9 cellular contexts compared by ENCODE assay signal in genomic region chr6:119346914-119347313, GRCh38. TPM values are rescaled to one million over a fixed set of nuclear protein-coding genes. Genes with fewer than 3 reads are reported as not detected.
DNase-seq lines count a peak whose midpoint lies in the region; ATAC-seq, FAIRE-seq and TF ChIP-seq lines count a peak whose summit lies in the region.
"Had no signal": no experiment of that assay in that cellular context is flagged by ENCODE, and none has a peak within 500 bp of the region (broad histone marks: within the 10 kb centered on the region; RNA-seq: fewer than 3 reads in every experiment).

No MANE protein-coding gene starts in this region.

- H3K9ac ChIP-seq in GM23248, result peak overlapping the region; percentile 91; the same call in 1 of the 2 replicates

- H3K4me1 Mint-ChIP-seq in WTC11, result peaks cover 32% of the 10 kb centered on the region
- H3K4me1 Mint-ChIP-seq in HFFc6 (ENCODE audit: low read depth), result peaks cover 13% of the 10 kb centered on the region

- CTCF ChIA-PET in WTC11 (lab: Charles Lee), result interaction anchor here (2.3 kb wide), 1 partner anchor 13 kb away, joined by 8 read pairs; no protein-coding TSS in a partner anchor

- H3K36me3 Mint-ChIP-seq in WTC11 (no peaks in the 10 kb centered on the region), HFFc6 (ENCODE audit: low read depth) (no peaks in the 10 kb centered on the region)

- no peak for ATAC-seq in WTC11
- ATAC-seq in right cardiac atrium, result no peak
- ATAC-seq in GM18520 (IDR thresholded peaks at IDR 0.05; ENCODE audit: unreplicated experiment), result no peak

- no peaks in the 10 kb centered on the region for H3K9me2 ChIP-seq in GM23248 (ENCODE audit: insufficient read depth)

- peak overlapping the region; percentile 93 for H2AFZ ChIP-seq in GM23248

- H3K4me3 Mint-ChIP-seq in WTC11 (peak overlapping the region; percentile 83), HFFc6 (no peak overlapping the region)

- H3K79me2 ChIP-seq in GM23248 (ENCODE audit: insufficient read depth), result peaks cover 6% of the 10 kb centered on the region; the same call in 1 of the 2 replicates

- no peak for TF ChIP-seq CTCF in WTC11 (IDR thresholded peaks at IDR 0.05)
- TF ChIP-seq CTCF in HFFc6 (IDR thresholded peaks at IDR 0.05), result no peak

- H3K36me3 ChIP-seq in GM23248 (ENCODE audit: low read depth), result no peaks in the 10 kb centered on the region
- peaks cover 0 to 2% of the 10 kb centered on the region in 2 donors for H3K36me3 ChIP-seq in small intestine (ENCODE audit: control insufficient read depth in 2 of 2, insufficient read depth in 2 of 2, low read length in 2 of 2)

- no peaks in the 10 kb centered on the region for H4K20me1 ChIP-seq in GM23248 (ENCODE audit: insufficient read depth)

- H3K27me3 Mint-ChIP-seq in WTC11 (ENCODE audit: low read depth) (peaks cover 36% of the 10 kb centered on the region), HFFc6 (ENCODE audit: insufficient read depth) (peaks cover 19% of the 10 kb centered on the region)

- H3K4me3 ChIP-seq in GM23248 (peak overlapping the region; percentile 85), right cardiac atrium (ENCODE audit: low read length) (peak overlapping the region; percentile 81), small intestine (ENCODE audit: low read depth in 1 of 2, low read length in 2 of 2) (peak overlapping the region in 1 of 2 donors; percentile 75)
- H3K4me3 ChIP-seq: SK-N-MC had no signal

- DNase-seq in GM23248 (peak; percentile 40), WTC11 (ENCODE audit: low spot score) (no peak), right cardiac atrium (no peak), small intestine (peak; percentile 35), cerebellum (ENCODE audit: low spot score) (no peak), HFFc6 (no peak)

- 0 to 4% methylated on average over 1 of the region's 1 CpG for WGBS in GM23248 (ENCODE audit: low coverage in 1 of 2, low lambda C conversion rate in 2 of 2, missing lambda C conversion rate in 2 of 2), 2 experiments
- 15% methylated on average over 1 of the region's 1 CpG for WGBS in right cardiac atrium
- WGBS in small intestine, 3 donors, result 10 to 29% (median 24%) methylated on average over 1 of the region's 1 CpG

- POLR2A ChIA-PET in WTC11 (lab: Charles Lee), result interaction anchor here (1.0 kb wide), 1 partner anchor 196 kb away, joined by 7 read pairs; no protein-coding TSS in a partner anchor

- H3K4me1 ChIP-seq in GM23248 (ENCODE audit: insufficient read depth) (peaks cover 18% of the 10 kb centered on the region), right cardiac atrium (ENCODE audit: control insufficient read depth, insufficient read depth, low read length) (no peaks in the 10 kb centered on the region), small intestine (ENCODE audit: control insufficient read depth in 2 of 2, insufficient read depth in 1 of 2, low read depth in 1 of 2, low read length in 1 of 2) (peaks cover 2 to 6% of the 10 kb centered on the region in 2 donors)

- intact Hi-C loops in right cardiac atrium (cut with DNase I), result no loop called here

- H3K27me3 ChIP-seq in GM23248 (replicated peaks; ENCODE audit: insufficient read depth), result no peaks in the 10 kb centered on the region
- no peaks in the 10 kb centered on the region for H3K27me3 ChIP-seq in right cardiac atrium (ENCODE audit: control insufficient read depth, insufficient read depth)
- H3K27me3 ChIP-seq in small intestine (ENCODE audit: control insufficient read depth in 2 of 2, insufficient read depth in 2 of 2, low read length in 2 of 2), result no peaks in the 10 kb centered on the region

- no peaks in the 10 kb centered on the region for H3K9me3 Mint-ChIP-seq in WTC11
- no peaks in the 10 kb centered on the region for H3K9me3 Mint-ChIP-seq in HFFc6

- no peak for FAIRE-seq in small intestine (lab: Jason Lieb, UNC)
- FAIRE-seq: colon had no signal

- peaks cover 8% of the 10 kb centered on the region; the same call in 1 of the 2 replicates for H3F3A ChIP-seq in GM23248 (ENCODE audit: insufficient read depth)

- H3K27ac Mint-ChIP-seq in WTC11 (no peak overlapping the region), HFFc6 (no peak overlapping the region)

- in situ Hi-C loops in GM23248 (cut with MboI), result loop anchor here (10.0 kb wide), 1 partner anchor 202 kb away; no protein-coding TSS in a partner anchor

- peak overlapping the region; percentile 92 for H3K4me2 ChIP-seq in GM23248 (ENCODE audit: unreplicated experiment)

- no peaks in the 10 kb centered on the region for H3K9me3 ChIP-seq in GM23248 (ENCODE audit: low read depth)
- H3K9me3 ChIP-seq in right cardiac atrium (ENCODE audit: control insufficient read depth, low read length), result no peaks in the 10 kb centered on the region
- no peaks in the 10 kb centered on the region for H3K9me3 ChIP-seq in small intestine (ENCODE audit: control insufficient read depth, low read depth)

- H3K27ac ChIP-seq in GM23248 (no peak overlapping the region), right cardiac atrium (ENCODE audit: low read length) (peak overlapping the region; percentile 18), small intestine (ENCODE audit: low read depth in 1 of 2, low read length in 1 of 2) (no peak overlapping the region)
- H3K27ac ChIP-seq: SK-N-MC had no signal

TF ChIP-seq in WTC11, 78 proteins besides CTCF, POLR2A, EP300 and RAD21 (continues in another document):
- no peak for TF ChIP-seq OVOL2 (CRISPR knock-in tag; IDR thresholded peaks at IDR 0.05; ENCODE audit: borderline replicate concordance)
- TF ChIP-seq AR (CRISPR knock-in tag; IDR thresholded peaks at IDR 0.05), result no peak
- TF ChIP-seq E2F5 (CRISPR knock-in tag; IDR thresholded peaks at IDR 0.05), result no peak
- no peak for TF ChIP-seq MYBL2 (CRISPR knock-in tag; IDR thresholded peaks at IDR 0.05)
- TF ChIP-seq ZSCAN18 (CRISPR knock-in tag; IDR thresholded peaks at IDR 0.05), result no peak
- TF ChIP-seq TP53 (CRISPR knock-in tag; IDR thresholded peaks at IDR 0.05), result no peak
- no peak for TF ChIP-seq RORB (CRISPR knock-in tag; IDR thresholded peaks at IDR 0.05)
- no peak for TF ChIP-seq FOXP4 (CRISPR knock-in tag; IDR thresholded peaks at IDR 0.05)
- TF ChIP-seq TCF7 (CRISPR knock-in tag; IDR thresholded peaks at IDR 0.05; ENCODE audit: low read depth), result no peak

RNA-seq across cellular contexts. Expression of gene MAN1A1, which starts 2.6 kb away (rescaled TPM):
- total RNA-seq in GM23248 (2014; rRNA removed; shearing (Covaris generic)), result 31.4 and 33.4 TPM in 2 replicates
- polyA plus RNA-seq in GM23248 (2016; fragmentation: Nextera tagmentation; extraction: Ambion mirVana) (9.8 and 10.5 TPM in 2 replicates), right cardiac atrium (11.6 TPM), small intestine (10 to 100 TPM; 17.7 to 43.4 (median 25.9) TPM)
- total RNA-seq in WTC11 (2021) (6.8 to 6.9 TPM (median 6.8 TPM) in 3 replicates), right cardiac atrium (10 to 100 TPM; 14.1 to 29.7 (median 22.7) TPM), cerebellum (31.1 TPM)
- under 1 TPM; 0.12 to 0.64 (median 0.16) TPM for total RNA-seq in HFFc6 (2021; fragmentation: NEBNext Ultra II Directional; extraction: Animal tissue kit (Norgen Biotek cat#: 25700))

Comparison
In these comparisons a context has a peak if more than half of its experiments do, and no peak if none do; other contexts are left out.
1. DNase-seq: peak in GM23248 (single experiment) and small intestine (single experiment); none in WTC11 (single experiment), right cardiac atrium (0 of 3), cerebellum (single experiment) and HFFc6 (single experiment).